In the genomic region with DNA sequence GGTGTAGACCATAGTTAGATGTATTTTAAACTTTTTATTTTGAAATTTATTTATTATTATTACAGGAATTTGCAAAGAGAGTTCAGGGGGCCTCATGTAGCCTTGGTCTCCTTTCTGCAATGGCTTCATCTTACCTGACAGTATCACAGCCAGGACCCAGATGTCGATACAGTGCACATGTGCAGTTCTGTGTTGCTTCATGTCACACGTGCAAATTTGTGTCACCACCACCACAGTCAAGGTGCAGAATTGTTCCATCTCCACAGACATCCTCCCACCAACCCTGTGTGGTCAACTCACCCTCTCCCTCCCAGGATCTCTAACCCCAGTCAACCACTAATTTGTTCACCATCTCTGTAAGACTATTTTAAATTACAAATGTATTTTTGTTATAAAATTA, we compare ENCODE assay signal across 16 cellular contexts.
DNase-seq lines count a peak whose midpoint lies in the region; ATAC-seq and TF ChIP-seq lines count a peak whose summit lies in the region.
"Had no signal": no experiment of that assay in that cellular context is flagged by ENCODE, and none has a peak within 500 bp of the region (broad histone marks: within the 10 kb centered on the region; RNA-seq: fewer than 3 reads in every experiment).

No MANE protein-coding gene starts in this region.

- TF ChIP-seq CTCF in activated CD8-positive, alpha-beta T cell treated with anti-CD3 and anti-CD28 coated beads for 36 hours (IDR thresholded peaks at IDR 0.05): no peak

- CTCF ChIA-PET in activated CD8-positive, alpha-beta T cell treated with anti-CD3 and anti-CD28 coated beads, Interleukin-2, amount 10 ng/mL, durations not matched to agents 7 days and 5 days (lab: Charles Lee): no interaction called here
- CTCF ChIA-PET in activated CD8-positive, alpha-beta T cell treated with anti-CD3 and anti-CD28 coated beads for 36 hours (lab: Charles Lee): no interaction called here

- peaks cover 27% of the 10 kb centered on the region for H3K4me1 Mint-ChIP-seq in activated CD8-positive, alpha-beta T cell treated with anti-CD3 and anti-CD28 coated beads, Interleukin-2, amount 10 ng/mL, durations not matched to agents 7 days and 5 days (ENCODE audit: low read depth)
- peaks cover 26% of the 10 kb centered on the region for H3K4me1 Mint-ChIP-seq in activated CD8-positive, alpha-beta T cell treated with anti-CD3 and anti-CD28 coated beads for 36 hours (ENCODE audit: low read depth)

- DNase-seq in activated CD8-positive, alpha-beta T cell treated with anti-CD3 and anti-CD28 coated beads, Interleukin-2, amount 10 ng/mL, durations not matched to agents 7 days and 5 days: no peak
- DNase-seq in activated CD8-positive, alpha-beta T cell treated with anti-CD3 and anti-CD28 coated beads for 36 hours: no peak
- peak; percentile 14 for DNase-seq in Jurkat, Clone E6-1 (ENCODE audit: low read depth, low spot score)
- DNase-seq in mesenteric fat pad (ENCODE audit: low spot score): peak; percentile 12
- DNase-seq in mucosa of gallbladder (ENCODE audit: low spot score): no peak
- DNase-seq: AML-193; CD8-positive, alpha-beta memory T cell; COR-L47; DMS 273 treated with DMSO at 0.1 percent for 48 hours; DMS53; Karpas-422 had no signal

- peak overlapping the region; percentile 58 for H3K27ac Mint-ChIP-seq in activated CD8-positive, alpha-beta T cell treated with anti-CD3 and anti-CD28 coated beads, Interleukin-2, amount 10 ng/mL, durations not matched to agents 7 days and 5 days
- H3K27ac Mint-ChIP-seq in activated CD8-positive, alpha-beta T cell treated with anti-CD3 and anti-CD28 coated beads for 36 hours: no peak overlapping the region

- H3K36me3 Mint-ChIP-seq in activated CD8-positive, alpha-beta T cell treated with anti-CD3 and anti-CD28 coated beads, Interleukin-2, amount 10 ng/mL, durations not matched to agents 7 days and 5 days (ENCODE audit: low read depth): no peaks in the 10 kb centered on the region
- H3K36me3 Mint-ChIP-seq in activated CD8-positive, alpha-beta T cell treated with anti-CD3 and anti-CD28 coated beads for 36 hours (ENCODE audit: low read depth): no peaks in the 10 kb centered on the region
- H3K36me3 Mint-ChIP-seq: CD8-positive, alpha-beta memory T cell had no signal

- no peaks in the 10 kb centered on the region for H3K9me3 Mint-ChIP-seq in activated CD8-positive, alpha-beta T cell treated with anti-CD3 and anti-CD28 coated beads, Interleukin-2, amount 10 ng/mL, durations not matched to agents 7 days and 5 days (ENCODE audit: insufficient read depth)
- no peaks in the 10 kb centered on the region for H3K9me3 Mint-ChIP-seq in activated CD8-positive, alpha-beta T cell treated with anti-CD3 and anti-CD28 coated beads for 36 hours

- no peak for ATAC-seq in activated CD8-positive, alpha-beta T cell treated with anti-CD3 and anti-CD28 coated beads, Interleukin-2, amount 10 ng/mL, durations not matched to agents 7 days and 5 days
- no peak for ATAC-seq in activated CD8-positive, alpha-beta T cell treated with anti-CD3 and anti-CD28 coated beads for 36 hours
- ATAC-seq in HG02938 (IDR thresholded peaks at IDR 0.05; ENCODE audit: unreplicated experiment) (no peak), GM21526 (IDR thresholded peaks at IDR 0.05; ENCODE audit: low FRiP score, unreplicated experiment) (no peak)
- ATAC-seq: A549, GM12878 had no signal

- POLR2A ChIA-PET in activated CD8-positive, alpha-beta T cell treated with anti-CD3 and anti-CD28 coated beads, Interleukin-2, amount 10 ng/mL, durations not matched to agents 7 days and 5 days (lab: Charles Lee): no interaction called here
- POLR2A ChIA-PET in activated CD8-positive, alpha-beta T cell treated with anti-CD3 and anti-CD28 coated beads for 36 hours (lab: Charles Lee): interaction anchor here (0.8 kb wide), 1 partner anchor 100 kb away, joined by 3 read pairs; no protein-coding TSS in a partner anchor

- intact Hi-C loops in activated CD8-positive, alpha-beta T cell treated with anti-CD3 and anti-CD28 coated beads for 36 hours (cut with micrococcal nuclease): no loop called here

- no peak overlapping the region for H3K4me3 Mint-ChIP-seq in activated CD8-positive, alpha-beta T cell treated with anti-CD3 and anti-CD28 coated beads, Interleukin-2, amount 10 ng/mL, durations not matched to agents 7 days and 5 days
- no peak overlapping the region for H3K4me3 Mint-ChIP-seq in activated CD8-positive, alpha-beta T cell treated with anti-CD3 and anti-CD28 coated beads for 36 hours
- H3K4me3 Mint-ChIP-seq: CD8-positive, alpha-beta memory T cell had no signal

- H3K27me3 Mint-ChIP-seq in activated CD8-positive, alpha-beta T cell treated with anti-CD3 and anti-CD28 coated beads, Interleukin-2, amount 10 ng/mL, durations not matched to agents 7 days and 5 days (ENCODE audit: low read depth): peaks cover 22% of the 10 kb centered on the region
- peaks cover 29% of the 10 kb centered on the region for H3K27me3 Mint-ChIP-seq in activated CD8-positive, alpha-beta T cell treated with anti-CD3 and anti-CD28 coated beads for 36 hours

- H3K4me3 ChIP-seq in Jurkat, Clone E6-1 (ENCODE audit: low read length): no peak overlapping the region
- H3K4me3 ChIP-seq: A549, GM12878, GM23248 had no signal

Comparison
In these comparisons a context has a peak if more than half of its experiments do, and no peak if none do; other contexts are left out.
1. DNase-seq: peak in Jurkat, Clone E6-1 (single experiment) and mesenteric fat pad (single experiment); none in activated CD8-positive, alpha-beta T cell treated with anti-CD3 and anti-CD28 coated beads, Interleukin-2, amount 10 ng/mL, durations not matched to agents 7 days and 5 days (single experiment), activated CD8-positive, alpha-beta T cell treated with anti-CD3 and anti-CD28 coated beads for 36 hours (single experiment) and mucosa of gallbladder (single experiment).